In the genomic region with DNA sequence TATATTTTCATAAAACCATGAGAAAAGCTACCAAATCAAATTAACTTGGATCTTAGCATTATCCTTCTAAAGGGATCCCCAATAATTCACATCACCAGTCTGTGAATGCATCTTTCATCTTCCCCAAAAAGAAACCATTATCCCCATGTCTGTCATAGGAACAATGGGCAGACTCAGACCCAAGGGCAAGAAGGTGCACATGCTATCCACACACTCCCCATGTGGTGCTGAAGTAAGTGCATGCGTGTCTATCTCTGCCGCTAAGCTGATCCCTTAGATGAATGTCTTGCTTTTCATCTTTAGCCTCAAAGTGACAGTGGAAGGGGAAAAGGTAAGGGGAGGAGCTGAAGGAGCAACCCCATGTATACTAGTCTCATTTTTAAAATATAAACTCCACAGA, we compare ENCODE assay signal across 21 cellular contexts. TPM values are rescaled to one million over a fixed set of nuclear protein-coding genes. Genes with fewer than 3 reads are reported as not detected.
DNase-seq lines count a peak whose midpoint lies in the region; TF ChIP-seq lines count a peak whose summit lies in the region.
"Had no signal": no experiment of that assay in that cellular context is flagged by ENCODE, and none has a peak within 500 bp of the region (broad histone marks: within the 10 kb centered on the region; RNA-seq: fewer than 3 reads in every experiment).

No MANE protein-coding gene starts in this region.

- H3K27me3 ChIP-seq in ascending aorta: no peaks in the 10 kb centered on the region
- H3K27me3 ChIP-seq: BE2C had no signal

- no peaks in the 10 kb centered on the region for H3K36me3 ChIP-seq in ascending aorta
- H3K36me3 ChIP-seq: BE2C had no signal

- TF ChIP-seq CTCF in ascending aorta (IDR thresholded peaks at IDR 0.05): no peak

- no peak overlapping the region for H3K4me3 ChIP-seq in ascending aorta
- H3K4me3 ChIP-seq: GM12878 had no signal

- H3K27ac ChIP-seq in cingulate gyrus (ENCODE audit: low read depth, low read length): peak overlapping the region; percentile 85
- H3K27ac ChIP-seq in ascending aorta: no peak overlapping the region

- no peaks in the 10 kb centered on the region for H3K9me3 ChIP-seq in ascending aorta
- H3K9me3 ChIP-seq: BE2C had no signal

- peak; percentile 23 for DNase-seq in SK-MEL-5 (ENCODE audit: low read depth, low spot score)
- DNase-seq in medulla oblongata (ENCODE audit: extremely low spot score): peak; percentile 31
- no peak for DNase-seq in NCI-H345 treated with DMSO at 0.1 percent for 48 hours (lab: John Stamatoyannopoulos, UW; ENCODE audit: unreplicated experiment)
- DNase-seq in ascending aorta (ENCODE audit: low spot score in 2 of 2): no peak
- DNase-seq in posterior cingulate gyrus: no peak
- DNase-seq: BE2C; C1 segment of cervical spinal cord; CD4-positive, CD25-positive, alpha-beta regulatory T cell; CD8-positive, alpha-beta memory T cell; COR-L47; DMS 273 treated with DMSO at 0.1 percent for 48 hours; DMS53; DND-41; EL; GOT3; H7; IMR-90 had no signal

- intact Hi-C loops in ascending aorta (cut with DNase I) (no loop called here), posterior cingulate gyrus (cut with DNase I) (no loop called here)

- peaks cover 0 to 2% of the 10 kb centered on the region in 2 donors for H3K4me1 ChIP-seq in ascending aorta
- H3K4me1 ChIP-seq: BE2C had no signal

- in situ Hi-C loops in SK-MEL-5 (cut with HindIII; ENCODE audit: low pct_unique_long_range_greater_than_20kb, low sequenced_read_pairs): no loop called here

RNA-seq across cellular contexts. Expression of gene SPOCK1, which starts 10.2 kb away (rescaled TPM):
- 23.4 and 26.0 TPM in 2 replicates for total RNA-seq in SK-MEL-5 (2014; rRNA removed; shearing (Covaris generic))
- 45.5 and 59.6 TPM in 2 replicates for polyA plus RNA-seq in SK-MEL-5 (2015; cell fraction: cytosol; rRNA removed)
- 11.7 and 15.5 TPM in 2 replicates for polyA plus RNA-seq in SK-MEL-5 (2015; cell fraction: nucleus; rRNA removed)
- total RNA-seq in ascending aorta: 81.2 TPM
- total RNA-seq: CD8-positive, alpha-beta memory T cell; G401; HT-29 had no signal
- polyA plus RNA-seq: CD4-positive, CD25-positive, alpha-beta regulatory T cell; CD8-positive, alpha-beta memory T cell had no signal

Comparison
In these comparisons a context has a peak if more than half of its experiments do, and no peak if none do; other contexts are left out.
1. DNase-seq: peak in SK-MEL-5 (single experiment) and medulla oblongata (single experiment); none in NCI-H345 treated with DMSO at 0.1 percent for 48 hours (single experiment), ascending aorta (0 of 2) and posterior cingulate gyrus (0 of 10).